Comparison of ENCODE assay signal across 14 cellular contexts in genomic region chr10:102300289-102300843, GRCh38. TPM values are rescaled to one million over a fixed set of nuclear protein-coding genes. Genes with fewer than 3 reads are reported as not detected.
DNase-seq lines count a peak whose midpoint lies in the region; ATAC-seq and TF ChIP-seq lines count a peak whose summit lies in the region.
"Had no signal": no experiment of that assay in that cellular context is flagged by ENCODE, and none has a peak within 500 bp of the region (broad histone marks: within the 10 kb centered on the region; RNA-seq: fewer than 3 reads in every experiment).

No MANE protein-coding gene starts in this region.

- H3K4me1 ChIP-seq in adrenal gland (replicated peaks in 1 of 2), result peaks cover 9 to 12% of the 10 kb centered on the region in 2 donors
- peaks cover 0 to 19% of the 10 kb centered on the region in 2 donors for H3K4me1 ChIP-seq in right atrium auricular region
- no peaks in the 10 kb centered on the region for H3K4me1 ChIP-seq in thymus (ENCODE audit: control insufficient read depth, insufficient read depth, low read length)

- H3K27me3 ChIP-seq in adrenal gland, result no peaks in the 10 kb centered on the region
- no peaks in the 10 kb centered on the region for H3K27me3 ChIP-seq in right atrium auricular region
- no peaks in the 10 kb centered on the region for H3K27me3 ChIP-seq in thymus (ENCODE audit: control insufficient read depth, insufficient read depth)

- intact Hi-C loops in adrenal gland (cut with DNase I), result no loop called here

- ATAC-seq in HG03196 (IDR thresholded peaks at IDR 0.05; ENCODE audit: unreplicated experiment), result no peak

- H3K36me3 ChIP-seq in adrenal gland (replicated peaks in 1 of 2) (no peaks in the 10 kb centered on the region), right atrium auricular region (no peaks in the 10 kb centered on the region), thymus (ENCODE audit: control insufficient read depth, insufficient read depth) (no peaks in the 10 kb centered on the region)

- H3K27ac ChIP-seq in adrenal gland (peak overlapping the region in 3 of 5 donors; percentile 12 to 46 (median 25)), right atrium auricular region (peak overlapping the region; percentile 72 to 73), thymus (ENCODE audit: low read depth) (peak overlapping the region; percentile 5)

- H3K4me3 ChIP-seq in adrenal gland (no peak overlapping the region), right atrium auricular region (no peak overlapping the region), thymus (ENCODE audit: low read length) (no peak overlapping the region)

- TF ChIP-seq POLR2A in adrenal gland (IDR thresholded peaks at IDR 0.05), result no peak

- no peaks in the 10 kb centered on the region for H3K9me3 Mint-ChIP-seq in activated naive CD4-positive, alpha-beta T cell treated with anti-CD3 and anti-CD28 coated beads, Interleukin-2, amount 10 ng/mL, durations not matched to agents 7 days and 5 days
- H3K9me3 Mint-ChIP-seq: activated B cell treated with CpG ODN at 0.5 μM for 24 hours, type B pancreatic cell had no signal

- no peaks in the 10 kb centered on the region for H3K27me3 Mint-ChIP-seq in activated naive CD4-positive, alpha-beta T cell treated with anti-CD3 and anti-CD28 coated beads, Interleukin-2, amount 10 ng/mL, durations not matched to agents 7 days and 5 days
- H3K27me3 Mint-ChIP-seq: activated B cell treated with CpG ODN at 0.5 μM for 24 hours, type B pancreatic cell had no signal

- WGBS in adrenal gland, 4 donors, result 45 to 56% (median 47%) methylated on average over 4 of the region's 4 CpGs
- 81% methylated on average over 4 of the region's 4 CpGs for WGBS in thymus

- H3K4me1 Mint-ChIP-seq in activated naive CD4-positive, alpha-beta T cell treated with anti-CD3 and anti-CD28 coated beads, Interleukin-2, amount 10 ng/mL, durations not matched to agents 7 days and 5 days, result peaks cover 11% of the 10 kb centered on the region

- no peaks in the 10 kb centered on the region for H3K9me3 ChIP-seq in adrenal gland (replicated peaks in 1 of 3)
- H3K9me3 ChIP-seq in right atrium auricular region, result no peaks in the 10 kb centered on the region
- H3K9me3 ChIP-seq in thymus (ENCODE audit: control insufficient read depth), result no peaks in the 10 kb centered on the region

- H3K27ac Mint-ChIP-seq in activated naive CD4-positive, alpha-beta T cell treated with anti-CD3 and anti-CD28 coated beads, Interleukin-2, amount 10 ng/mL, durations not matched to agents 7 days and 5 days, result peak overlapping the region; percentile 19
- H3K27ac Mint-ChIP-seq: activated B cell treated with CpG ODN at 0.5 μM for 24 hours, type B pancreatic cell had no signal

- TF ChIP-seq CTCF in adrenal gland (IDR thresholded peaks at IDR 0.05) (no peak), right atrium auricular region (IDR thresholded peaks at IDR 0.05) (no peak)

- peaks cover 8% of the 10 kb centered on the region for H3K36me3 Mint-ChIP-seq in activated naive CD4-positive, alpha-beta T cell treated with anti-CD3 and anti-CD28 coated beads, Interleukin-2, amount 10 ng/mL, durations not matched to agents 7 days and 5 days

- H3K4me3 Mint-ChIP-seq in activated naive CD4-positive, alpha-beta T cell treated with anti-CD3 and anti-CD28 coated beads, Interleukin-2, amount 10 ng/mL, durations not matched to agents 7 days and 5 days, result no peak overlapping the region
- H3K4me3 Mint-ChIP-seq: activated B cell treated with CpG ODN at 0.5 μM for 24 hours, CD14-positive monocyte, type B pancreatic cell had no signal

- CTCF ChIA-PET in activated naive CD4-positive, alpha-beta T cell treated with anti-CD3 and anti-CD28 coated beads, Interleukin-2, amount 10 ng/mL, durations not matched to agents 7 days and 5 days (lab: Charles Lee), result no interaction called here

- no peak for DNase-seq in activated naive CD4-positive, alpha-beta T cell treated with anti-CD3 and anti-CD28 coated beads, Interleukin-2, amount 10 ng/mL, durations not matched to agents 7 days and 5 days
- DNase-seq in activated naive CD4-positive, alpha-beta T cell (lab: John Stamatoyannopoulos, UW), result no peak
- DNase-seq in adrenal gland (no peak), right atrium auricular region (ENCODE audit: low spot score) (no peak), SKM-1 (lab: John Stamatoyannopoulos, UW; ENCODE audit: unreplicated experiment) (no peak), NCI-H187 treated with DMSO at 0.1 percent for 48 hours (lab: John Stamatoyannopoulos, UW) (no peak)
- DNase-seq: activated B cell treated with CpG ODN at 0.5 μM for 24 hours; cerebellar nuclear complex; NK-92 treated with Interleukin-12 subunit alpha and Interleukin-12 subunit beta, amount 100 ng/mL, for 24 hours had no signal

RNA-seq across cellular contexts. Expression of gene GBF1, which starts 55.0 kb away (rescaled TPM):
- 10 to 100 TPM; 35.4 to 46.1 (median 41.2) TPM for total RNA-seq in adrenal gland
- 10 to 100 TPM; 16.4 to 35.1 (median 20.6) TPM for polyA plus RNA-seq in adrenal gland
- total RNA-seq in right atrium auricular region, result 10 to 100 TPM; 38.5 to 38.9 TPM
- 11.1 TPM for polyA plus RNA-seq in thymus

RNA-seq across cellular contexts. Expression of gene PITX3, which starts 59.1 kb away (rescaled TPM):
- 1 to 10 TPM in 1 of 8 donors, under 1 TPM in 1, not detected in 6; 0.69 to 5.2 TPM for total RNA-seq in adrenal gland
- polyA plus RNA-seq in adrenal gland, result not detected
- total RNA-seq in right atrium auricular region, result under 1 TPM; 0.28 to 0.96 TPM
- 0.02 TPM for polyA plus RNA-seq in thymus
- total RNA-seq: activated B cell treated with CpG ODN at 0.5 μM for 24 hours, liver had no signal
- polyA plus RNA-seq: CD14-positive monocyte, liver had no signal

Comparison
In these comparisons a context has a peak if more than half of its experiments do, and no peak if none do; other contexts are left out.
1. H3K27ac ChIP-seq: peak in every context shown above with its lines; median percentile 72 in right atrium auricular region; 25 in adrenal gland; 5 in thymus.